1 cellular context compared by ENCODE assay signal in the genomic region with DNA sequence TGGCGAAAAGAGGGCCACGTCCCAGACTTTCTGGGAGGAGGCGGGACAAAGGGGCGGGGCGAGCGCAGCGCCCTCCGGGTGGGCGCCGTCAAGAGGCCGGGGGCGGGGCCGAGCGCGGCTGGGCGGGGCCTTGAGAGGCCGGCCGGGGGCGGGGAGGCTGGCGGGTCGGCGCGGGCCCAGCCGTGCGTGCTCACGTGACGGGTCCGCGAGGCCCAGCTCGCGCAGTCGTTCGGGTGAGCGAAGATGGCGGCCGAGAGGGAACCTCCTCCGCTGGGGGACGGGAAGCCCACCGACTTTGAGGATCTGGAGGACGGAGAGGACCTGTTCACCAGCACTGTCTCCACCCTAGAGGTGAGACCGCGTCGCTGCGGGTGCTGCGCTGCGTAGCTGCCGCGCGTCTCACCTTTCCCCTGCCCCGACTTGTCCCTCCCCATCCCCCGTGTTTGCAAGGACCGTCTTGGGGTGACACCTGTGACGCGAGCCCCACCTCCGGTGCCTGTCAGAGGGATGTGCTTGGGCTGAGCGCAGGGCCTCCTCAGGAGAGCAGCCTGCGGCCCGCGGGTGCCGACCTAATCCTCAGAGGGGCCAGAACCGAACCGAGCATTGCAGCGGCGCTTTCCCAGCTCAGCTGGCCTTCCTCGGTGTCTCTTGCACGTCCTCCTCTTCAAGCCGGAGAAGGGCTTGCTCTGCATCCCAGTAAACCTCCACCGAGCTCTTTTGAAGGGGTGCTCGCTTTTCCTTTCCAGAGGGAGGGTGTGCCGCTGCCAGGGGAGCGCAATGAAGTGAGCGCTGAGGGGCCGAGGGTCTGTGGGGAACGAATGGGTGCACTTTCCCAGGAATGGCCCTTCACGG.
A peak's percentile ranks its signal among the peaks of the same experiment; 100 is the strongest.
TF ChIP-seq lines count a peak whose summit lies in the region.

A gene with protein sequence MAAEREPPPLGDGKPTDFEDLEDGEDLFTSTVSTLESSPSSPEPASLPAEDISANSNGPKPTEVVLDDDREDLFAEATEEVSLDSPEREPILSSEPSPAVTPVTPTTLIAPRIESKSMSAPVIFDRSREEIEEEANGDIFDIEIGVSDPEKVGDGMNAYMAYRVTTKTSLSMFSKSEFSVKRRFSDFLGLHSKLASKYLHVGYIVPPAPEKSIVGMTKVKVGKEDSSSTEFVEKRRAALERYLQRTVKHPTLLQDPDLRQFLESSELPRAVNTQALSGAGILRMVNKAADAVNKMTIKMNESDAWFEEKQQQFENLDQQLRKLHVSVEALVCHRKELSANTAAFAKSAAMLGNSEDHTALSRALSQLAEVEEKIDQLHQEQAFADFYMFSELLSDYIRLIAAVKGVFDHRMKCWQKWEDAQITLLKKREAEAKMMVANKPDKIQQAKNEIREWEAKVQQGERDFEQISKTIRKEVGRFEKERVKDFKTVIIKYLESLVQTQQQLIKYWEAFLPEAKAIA (plus strand): TSS at position 220 of the 852 bp plus-strand sequence. CDS start 24 bp downstream, at position 244.

TF ChIP-seq in HEK293, 187 proteins besides CTCF, POLR2A, EP300 and RAD21 (continued from another document and continues in another):
- TF ChIP-seq, protein P1, sequence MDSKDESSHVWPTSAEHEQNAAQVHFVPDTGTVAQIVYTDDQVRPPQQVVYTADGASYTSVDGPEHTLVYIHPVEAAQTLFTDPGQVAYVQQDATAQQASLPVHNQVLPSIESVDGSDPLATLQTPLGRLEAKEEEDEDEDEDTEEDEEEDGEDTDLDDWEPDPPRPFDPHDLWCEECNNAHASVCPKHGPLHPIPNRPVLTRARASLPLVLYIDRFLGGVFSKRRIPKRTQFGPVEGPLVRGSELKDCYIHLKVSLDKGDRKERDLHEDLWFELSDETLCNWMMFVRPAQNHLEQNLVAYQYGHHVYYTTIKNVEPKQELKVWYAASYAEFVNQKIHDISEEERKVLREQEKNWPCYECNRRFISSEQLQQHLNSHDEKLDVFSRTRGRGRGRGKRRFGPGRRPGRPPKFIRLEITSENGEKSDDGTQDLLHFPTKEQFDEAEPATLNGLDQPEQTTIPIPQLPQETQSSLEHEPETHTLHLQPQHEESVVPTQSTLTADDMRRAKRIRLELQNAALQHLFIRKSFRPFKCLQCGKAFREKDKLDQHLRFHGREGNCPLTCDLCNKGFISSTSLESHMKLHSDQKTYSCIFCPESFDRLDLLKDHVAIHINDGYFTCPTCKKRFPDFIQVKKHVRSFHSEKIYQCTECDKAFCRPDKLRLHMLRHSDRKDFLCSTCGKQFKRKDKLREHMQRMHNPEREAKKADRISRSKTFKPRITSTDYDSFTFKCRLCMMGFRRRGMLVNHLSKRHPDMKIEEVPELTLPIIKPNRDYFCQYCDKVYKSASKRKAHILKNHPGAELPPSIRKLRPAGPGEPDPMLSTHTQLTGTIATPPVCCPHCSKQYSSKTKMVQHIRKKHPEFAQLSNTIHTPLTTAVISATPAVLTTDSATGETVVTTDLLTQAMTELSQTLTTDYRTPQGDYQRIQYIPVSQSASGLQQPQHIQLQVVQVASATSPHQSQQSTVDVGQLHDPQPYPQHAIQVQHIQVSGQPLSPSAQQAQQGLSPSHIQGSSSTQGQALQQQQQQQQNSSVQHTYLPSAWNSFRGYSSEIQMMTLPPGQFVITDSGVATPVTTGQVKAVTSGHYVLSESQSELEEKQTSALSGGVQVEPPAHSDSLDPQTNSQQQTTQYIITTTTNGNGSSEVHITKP (tag by site-specific recombination; IDR thresholded peaks at IDR 0.05) = peak; percentile 95
- TF ChIP-seq, protein P2, sequence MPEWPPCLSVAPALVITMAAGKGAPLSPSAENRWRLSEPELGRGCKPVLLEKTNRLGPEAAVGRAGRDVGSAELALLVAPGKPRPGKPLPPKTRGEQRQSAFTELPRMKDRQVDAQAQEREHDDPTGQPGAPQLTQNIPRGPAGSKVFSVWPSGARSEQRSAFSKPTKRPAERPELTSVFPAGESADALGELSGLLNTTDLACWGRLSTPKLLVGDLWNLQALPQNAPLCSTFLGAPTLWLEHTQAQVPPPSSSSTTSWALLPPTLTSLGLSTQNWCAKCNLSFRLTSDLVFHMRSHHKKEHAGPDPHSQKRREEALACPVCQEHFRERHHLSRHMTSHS (tag by site-specific recombination; IDR thresholded peaks at IDR 0.05) = no peak
- TF ChIP-seq REPIN1 (tag by site-specific recombination; IDR thresholded peaks at IDR 0.05; ENCODE audit: low read depth) = peak; percentile 53; the same call in 1 of the 2 replicates
- TF ChIP-seq, protein P3, sequence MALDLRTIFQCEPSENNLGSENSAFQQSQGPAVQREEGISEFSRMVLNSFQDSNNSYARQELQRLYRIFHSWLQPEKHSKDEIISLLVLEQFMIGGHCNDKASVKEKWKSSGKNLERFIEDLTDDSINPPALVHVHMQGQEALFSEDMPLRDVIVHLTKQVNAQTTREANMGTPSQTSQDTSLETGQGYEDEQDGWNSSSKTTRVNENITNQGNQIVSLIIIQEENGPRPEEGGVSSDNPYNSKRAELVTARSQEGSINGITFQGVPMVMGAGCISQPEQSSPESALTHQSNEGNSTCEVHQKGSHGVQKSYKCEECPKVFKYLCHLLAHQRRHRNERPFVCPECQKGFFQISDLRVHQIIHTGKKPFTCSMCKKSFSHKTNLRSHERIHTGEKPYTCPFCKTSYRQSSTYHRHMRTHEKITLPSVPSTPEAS (tag by site-specific recombination; IDR thresholded peaks at IDR 0.05) = peak; percentile 33
- TF ChIP-seq ZNF555 (tag by site-specific recombination; conservative IDR thresholded peaks at IDR 0.05) = no peak
- peak; percentile 89 for TF ChIP-seq ZBTB21 (tag by site-specific recombination; IDR thresholded peaks at IDR 0.05)
- TF ChIP-seq, protein P4, sequence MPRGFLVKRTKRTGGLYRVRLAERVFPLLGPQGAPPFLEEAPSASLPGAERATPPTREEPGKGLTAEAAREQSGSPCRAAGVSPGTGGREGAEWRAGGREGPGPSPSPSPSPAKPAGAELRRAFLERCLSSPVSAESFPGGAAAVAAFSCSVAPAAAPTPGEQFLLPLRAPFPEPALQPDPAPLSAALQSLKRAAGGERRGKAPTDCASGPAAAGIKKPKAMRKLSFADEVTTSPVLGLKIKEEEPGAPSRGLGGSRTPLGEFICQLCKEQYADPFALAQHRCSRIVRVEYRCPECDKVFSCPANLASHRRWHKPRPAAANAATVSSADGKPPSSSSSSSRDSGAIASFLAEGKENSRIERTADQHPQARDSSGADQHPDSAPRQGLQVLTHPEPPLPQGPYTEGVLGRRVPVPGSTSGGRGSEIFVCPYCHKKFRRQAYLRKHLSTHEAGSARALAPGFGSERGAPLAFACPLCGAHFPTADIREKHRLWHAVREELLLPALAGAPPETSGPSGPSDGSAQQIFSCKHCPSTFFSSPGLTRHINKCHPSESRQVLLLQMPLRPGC (tag by site-specific recombination; IDR thresholded peaks at IDR 0.05) = peak; percentile 59; the same call in 1 of the 2 replicates
- TF ChIP-seq ZNF792 (tag by site-specific recombination; IDR thresholded peaks at IDR 0.05) = no peak
- TF ChIP-seq ZNF324 (tag by site-specific recombination; IDR thresholded peaks at IDR 0.05) = peak; percentile 44; the same call in 1 of the 2 replicates
- TF ChIP-seq, protein P5, sequence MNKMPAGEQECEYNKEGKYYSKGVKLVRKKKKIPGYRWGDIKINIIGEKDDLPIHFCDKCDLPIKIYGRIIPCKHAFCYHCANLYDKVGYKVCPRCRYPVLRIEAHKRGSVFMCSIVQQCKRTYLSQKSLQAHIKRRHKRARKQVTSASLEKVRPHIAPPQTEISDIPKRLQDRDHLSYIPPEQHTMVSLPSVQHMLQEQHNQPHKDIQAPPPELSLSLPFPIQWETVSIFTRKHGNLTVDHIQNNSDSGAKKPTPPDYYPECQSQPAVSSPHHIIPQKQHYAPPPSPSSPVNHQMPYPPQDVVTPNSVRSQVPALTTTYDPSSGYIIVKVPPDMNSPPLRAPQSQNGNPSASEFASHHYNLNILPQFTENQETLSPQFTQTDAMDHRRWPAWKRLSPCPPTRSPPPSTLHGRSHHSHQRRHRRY (tag by site-specific recombination; IDR thresholded peaks at IDR 0.05) = no peak
- TF ChIP-seq ZBTB7A (tag by site-specific recombination; IDR thresholded peaks at IDR 0.05; ENCODE audit: low read depth) = peak; percentile 90
- TF ChIP-seq, protein P6, sequence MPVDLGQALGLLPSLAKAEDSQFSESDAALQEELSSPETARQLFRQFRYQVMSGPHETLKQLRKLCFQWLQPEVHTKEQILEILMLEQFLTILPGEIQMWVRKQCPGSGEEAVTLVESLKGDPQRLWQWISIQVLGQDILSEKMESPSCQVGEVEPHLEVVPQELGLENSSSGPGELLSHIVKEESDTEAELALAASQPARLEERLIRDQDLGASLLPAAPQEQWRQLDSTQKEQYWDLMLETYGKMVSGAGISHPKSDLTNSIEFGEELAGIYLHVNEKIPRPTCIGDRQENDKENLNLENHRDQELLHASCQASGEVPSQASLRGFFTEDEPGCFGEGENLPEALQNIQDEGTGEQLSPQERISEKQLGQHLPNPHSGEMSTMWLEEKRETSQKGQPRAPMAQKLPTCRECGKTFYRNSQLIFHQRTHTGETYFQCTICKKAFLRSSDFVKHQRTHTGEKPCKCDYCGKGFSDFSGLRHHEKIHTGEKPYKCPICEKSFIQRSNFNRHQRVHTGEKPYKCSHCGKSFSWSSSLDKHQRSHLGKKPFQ (tag by site-specific recombination; IDR thresholded peaks at IDR 0.05) = no peak
- TF ChIP-seq ZNF544 (tag by site-specific recombination; IDR thresholded peaks at IDR 0.05) = no peak
- TF ChIP-seq SP3 (tag by site-specific recombination; IDR thresholded peaks at IDR 0.05) = peak; percentile 68
- TF ChIP-seq, protein P7, sequence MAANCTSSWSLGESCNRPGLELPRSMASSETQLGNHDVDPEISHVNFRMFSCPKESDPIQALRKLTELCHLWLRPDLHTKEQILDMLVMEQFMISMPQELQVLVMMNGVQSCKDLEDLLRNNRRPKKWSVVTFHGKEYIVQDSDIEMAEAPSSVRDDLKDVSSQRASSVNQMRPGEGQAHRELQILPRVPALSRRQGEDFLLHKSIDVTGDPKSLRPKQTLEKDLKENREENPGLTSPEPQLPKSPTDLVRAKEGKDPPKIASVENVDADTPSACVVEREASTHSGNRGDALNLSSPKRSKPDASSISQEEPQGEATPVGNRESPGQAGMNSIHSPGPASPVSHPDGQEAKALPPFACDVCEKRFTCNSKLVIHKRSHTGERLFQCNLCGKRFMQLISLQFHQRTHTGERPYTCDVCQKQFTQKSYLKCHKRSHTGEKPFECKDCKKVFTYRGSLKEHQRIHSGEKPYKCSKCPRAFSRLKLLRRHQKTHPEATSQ (tag by site-specific recombination; IDR thresholded peaks at IDR 0.05) = peak; percentile 8; the same call in 1 of the 2 replicates
- no peak for TF ChIP-seq ZNF202 (tag by site-specific recombination; IDR thresholded peaks at IDR 0.05; ENCODE audit: borderline replicate concordance)
- peak; percentile 64; the same call in 1 of the 2 replicates for TF ChIP-seq KLF9 (tag by site-specific recombination; IDR thresholded peaks at IDR 0.05; ENCODE audit: low read depth)
- TF ChIP-seq ZNF585B (tag by site-specific recombination; IDR thresholded peaks at IDR 0.05) = no peak
- peak; percentile 79 for TF ChIP-seq ZXDB (tag by site-specific recombination; IDR thresholded peaks at IDR 0.05)
- TF ChIP-seq, protein P8, sequence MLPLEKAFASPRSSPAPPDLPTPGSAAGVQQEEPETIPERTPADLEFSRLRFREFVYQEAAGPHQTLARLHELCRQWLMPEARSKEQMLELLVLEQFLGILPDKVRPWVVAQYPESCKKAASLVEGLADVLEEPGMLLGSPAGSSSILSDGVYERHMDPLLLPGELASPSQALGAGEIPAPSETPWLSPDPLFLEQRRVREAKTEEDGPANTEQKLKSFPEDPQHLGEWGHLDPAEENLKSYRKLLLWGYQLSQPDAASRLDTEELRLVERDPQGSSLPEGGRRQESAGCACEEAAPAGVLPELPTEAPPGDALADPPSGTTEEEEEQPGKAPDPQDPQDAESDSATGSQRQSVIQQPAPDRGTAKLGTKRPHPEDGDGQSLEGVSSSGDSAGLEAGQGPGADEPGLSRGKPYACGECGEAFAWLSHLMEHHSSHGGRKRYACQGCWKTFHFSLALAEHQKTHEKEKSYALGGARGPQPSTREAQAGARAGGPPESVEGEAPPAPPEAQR (tag by site-specific recombination; IDR thresholded peaks at IDR 0.05) = no peak
- TF ChIP-seq ZNF843 (tag by site-specific recombination; IDR thresholded peaks at IDR 0.05) = no peak
- TF ChIP-seq, protein P9, sequence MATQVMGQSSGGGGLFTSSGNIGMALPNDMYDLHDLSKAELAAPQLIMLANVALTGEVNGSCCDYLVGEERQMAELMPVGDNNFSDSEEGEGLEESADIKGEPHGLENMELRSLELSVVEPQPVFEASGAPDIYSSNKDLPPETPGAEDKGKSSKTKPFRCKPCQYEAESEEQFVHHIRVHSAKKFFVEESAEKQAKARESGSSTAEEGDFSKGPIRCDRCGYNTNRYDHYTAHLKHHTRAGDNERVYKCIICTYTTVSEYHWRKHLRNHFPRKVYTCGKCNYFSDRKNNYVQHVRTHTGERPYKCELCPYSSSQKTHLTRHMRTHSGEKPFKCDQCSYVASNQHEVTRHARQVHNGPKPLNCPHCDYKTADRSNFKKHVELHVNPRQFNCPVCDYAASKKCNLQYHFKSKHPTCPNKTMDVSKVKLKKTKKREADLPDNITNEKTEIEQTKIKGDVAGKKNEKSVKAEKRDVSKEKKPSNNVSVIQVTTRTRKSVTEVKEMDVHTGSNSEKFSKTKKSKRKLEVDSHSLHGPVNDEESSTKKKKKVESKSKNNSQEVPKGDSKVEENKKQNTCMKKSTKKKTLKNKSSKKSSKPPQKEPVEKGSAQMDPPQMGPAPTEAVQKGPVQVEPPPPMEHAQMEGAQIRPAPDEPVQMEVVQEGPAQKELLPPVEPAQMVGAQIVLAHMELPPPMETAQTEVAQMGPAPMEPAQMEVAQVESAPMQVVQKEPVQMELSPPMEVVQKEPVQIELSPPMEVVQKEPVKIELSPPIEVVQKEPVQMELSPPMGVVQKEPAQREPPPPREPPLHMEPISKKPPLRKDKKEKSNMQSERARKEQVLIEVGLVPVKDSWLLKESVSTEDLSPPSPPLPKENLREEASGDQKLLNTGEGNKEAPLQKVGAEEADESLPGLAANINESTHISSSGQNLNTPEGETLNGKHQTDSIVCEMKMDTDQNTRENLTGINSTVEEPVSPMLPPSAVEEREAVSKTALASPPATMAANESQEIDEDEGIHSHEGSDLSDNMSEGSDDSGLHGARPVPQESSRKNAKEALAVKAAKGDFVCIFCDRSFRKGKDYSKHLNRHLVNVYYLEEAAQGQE (tag by site-specific recombination; IDR thresholded peaks at IDR 0.05) = no peak
- peak; percentile 58 for TF ChIP-seq ZNF341 (tag by site-specific recombination; IDR thresholded peaks at IDR 0.05; ENCODE audit: low read depth)
- TF ChIP-seq WT1 (tag by site-specific recombination; IDR thresholded peaks at IDR 0.05) = 0 out of 2 replicates have a peak, but pooled peaks have one; percentile 41
- TF ChIP-seq, protein P10, sequence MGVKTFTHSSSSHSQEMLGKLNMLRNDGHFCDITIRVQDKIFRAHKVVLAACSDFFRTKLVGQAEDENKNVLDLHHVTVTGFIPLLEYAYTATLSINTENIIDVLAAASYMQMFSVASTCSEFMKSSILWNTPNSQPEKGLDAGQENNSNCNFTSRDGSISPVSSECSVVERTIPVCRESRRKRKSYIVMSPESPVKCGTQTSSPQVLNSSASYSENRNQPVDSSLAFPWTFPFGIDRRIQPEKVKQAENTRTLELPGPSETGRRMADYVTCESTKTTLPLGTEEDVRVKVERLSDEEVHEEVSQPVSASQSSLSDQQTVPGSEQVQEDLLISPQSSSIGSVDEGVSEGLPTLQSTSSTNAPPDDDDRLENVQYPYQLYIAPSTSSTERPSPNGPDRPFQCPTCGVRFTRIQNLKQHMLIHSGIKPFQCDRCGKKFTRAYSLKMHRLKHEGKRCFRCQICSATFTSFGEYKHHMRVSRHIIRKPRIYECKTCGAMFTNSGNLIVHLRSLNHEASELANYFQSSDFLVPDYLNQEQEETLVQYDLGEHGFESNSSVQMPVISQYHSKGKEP (tag by site-specific recombination; IDR thresholded peaks at IDR 0.05) = no peak
- peak; percentile 97 for TF ChIP-seq SCRT1 (tag by site-specific recombination; IDR thresholded peaks at IDR 0.05; ENCODE audit: borderline replicate concordance)
- TF ChIP-seq EGR2 (tag by site-specific recombination; IDR thresholded peaks at IDR 0.05; ENCODE audit: low read depth) = no peak
- peak; percentile 73; the same call in 1 of the 2 replicates for TF ChIP-seq ZBTB1 (tag by site-specific recombination; IDR thresholded peaks at IDR 0.05)
- TF ChIP-seq HOXC10 (CRISPR knock-in tag; IDR thresholded peaks at IDR 0.05) = peak; percentile 63; the same call in 1 of the 2 replicates
